12 cellular contexts compared by ENCODE assay signal in genomic region chr7:130349911-130350782, GRCh38. TPM values are rescaled to one million over a fixed set of nuclear protein-coding genes. Genes with fewer than 3 reads are reported as not detected.
DNase-seq lines count a peak whose midpoint lies in the region; ATAC-seq and TF ChIP-seq lines count a peak whose summit lies in the region.
"Had no signal": no experiment of that assay in that cellular context is flagged by ENCODE, and none has a peak within 500 bp of the region (broad histone marks: within the 10 kb centered on the region; RNA-seq: fewer than 3 reads in every experiment).

No MANE protein-coding gene starts in this region.

- DNase-seq in NCI-H146 (lab: John Stamatoyannopoulos, UW) (peak; percentile 35), NCI-H146 treated with DMSO at 0.1 percent for 48 hours (lab: John Stamatoyannopoulos, UW; ENCODE audit: unreplicated experiment) (no peak), SK-N-MC (ENCODE audit: low read depth, low spot score) (no peak), Right ventricle myocardium superior (no peak), spleen (no peak), immature natural killer cell (no peak), body of pancreas (no peak), LoVo (ENCODE audit: low spot score) (no peak)
- DNase-seq: GOT3; stimulated activated CD4-positive, alpha-beta T cell treated with anti-CD3 and anti-CD28 coated beads, Interleukin-4, amount 100 ng/mL, for 4 hours had no signal

- ATAC-seq in Right ventricle myocardium superior (ENCODE audit: poor library complexity), result peak; percentile 34
- ATAC-seq in body of pancreas, result no peak

- H3K27ac ChIP-seq in SK-N-MC, result no peak overlapping the region
- peak overlapping the region in 7 of 8 donors; percentile 33 to 74 (median 69) for H3K27ac ChIP-seq in spleen
- H3K27ac ChIP-seq in body of pancreas, result no peak overlapping the region

- H3K27me3 Mint-ChIP-seq in immature natural killer cell (ENCODE audit: low read depth in 3 of 3), result peaks cover 0 to 5% (median 5%) of the 10 kb centered on the region in 3 donors

- intact Hi-C loops in Right ventricle myocardium superior (cut with DNase I), result no loop called here
- intact Hi-C loops in spleen (cut with DNase I; ENCODE audit: low total_unique reads), result no loop called here
- intact Hi-C loops in body of pancreas (cut with DNase I), result loop anchor here (10.0 kb wide), 1 partner anchor 55 kb away; the partner anchor contains the start of gene CPA4

- 55 to 73% (median 57%) methylated on average over 16 of the region's 16 CpGs for WGBS in spleen, 5 donors
- 78 to 82% methylated on average over 15 to 16 of the region's 16 CpGs for WGBS in body of pancreas, 2 donors

- no peak overlapping the region for H3K27ac Mint-ChIP-seq in immature natural killer cell

- no peak for TF ChIP-seq CTCF in spleen (IDR thresholded peaks at IDR 0.05 in 8 of 11, conservative IDR thresholded peaks at IDR 0.05 in 3 of 11)
- TF ChIP-seq CTCF in body of pancreas (IDR thresholded peaks at IDR 0.05), result no peak

- H3K9me3 ChIP-seq in SK-N-MC (ENCODE audit: low read depth, low read length) (no peaks in the 10 kb centered on the region), spleen (no peaks in the 10 kb centered on the region), body of pancreas (no peaks in the 10 kb centered on the region)

- H3K4me1 ChIP-seq in spleen (peaks cover 5 to 33% (median 19%) of the 10 kb centered on the region in 6 donors), body of pancreas (no peaks in the 10 kb centered on the region)

- H3K9ac ChIP-seq in SK-N-MC (ENCODE audit: insufficient read length), result no peak overlapping the region

- TF ChIP-seq POLR2A in spleen (IDR thresholded peaks at IDR 0.05) (no peak), body of pancreas (IDR thresholded peaks at IDR 0.05) (no peak)

- no peaks in the 10 kb centered on the region for H3K4me1 Mint-ChIP-seq in immature natural killer cell

- H3K36me3 ChIP-seq in SK-N-MC (ENCODE audit: insufficient read depth, low read length) (no peaks in the 10 kb centered on the region), spleen (no peaks in the 10 kb centered on the region), body of pancreas (replicated peaks in 1 of 2; ENCODE audit: insufficient read depth in 1 of 2, low read depth in 2 of 2) (no peaks in the 10 kb centered on the region)

- H3K27me3 ChIP-seq in spleen (replicated peaks in 1 of 7) (no peaks in the 10 kb centered on the region), body of pancreas (no peaks in the 10 kb centered on the region)

- H3K4me3 ChIP-seq in SK-N-MC, result peak overlapping the region; percentile 24; the same call in 1 of the 2 replicates
- H3K4me3 ChIP-seq in spleen, result no peak overlapping the region
- H3K4me3 ChIP-seq in body of pancreas, result no peak overlapping the region

- H3K4me3 Mint-ChIP-seq in immature natural killer cell, result no peak overlapping the region

- no peaks in the 10 kb centered on the region for H3K9me3 Mint-ChIP-seq in immature natural killer cell

- no peaks in the 10 kb centered on the region for H3K36me3 Mint-ChIP-seq in immature natural killer cell

RNA-seq across cellular contexts. Expression of gene CPA5, which starts 5.5 kb away (rescaled TPM):
- not detected for total RNA-seq in Right ventricle myocardium superior
- total RNA-seq in spleen, result under 1 TPM in 1 of 7 donors, not detected in 6; 0.44 TPM
- 1 to 10 TPM in 1 of 3 donors, under 1 TPM in 2; 0.26 to 3.6 (median 0.46) TPM for polyA plus RNA-seq in spleen
- not detected for polyA plus RNA-seq in immature natural killer cell
- not detected for total RNA-seq in body of pancreas
- total RNA-seq: A673, lower leg skin had no signal

RNA-seq across cellular contexts. Expression of gene CPA1, which starts 30.1 kb away (rescaled TPM):
- not detected for total RNA-seq in Right ventricle myocardium superior
- 1 to 10 TPM; 1.2 to 8.1 (median 4.0) TPM for total RNA-seq in spleen
- polyA plus RNA-seq in spleen, result 1 to 10 TPM in 2 of 3 donors, under 1 TPM in 1; 0.79 to 1.4 (median 1.3) TPM
- not detected for polyA plus RNA-seq in immature natural killer cell
- over 10,000 TPM; 26,456 to 42,834 TPM for total RNA-seq in body of pancreas
- total RNA-seq: A673 had no signal

RNA-seq across cellular contexts. Expression of gene CPA4, which starts 57.2 kb away (rescaled TPM):
- total RNA-seq in Right ventricle myocardium superior, result not detected
- total RNA-seq in spleen, result 1 to 10 TPM in 3 of 7 donors, under 1 TPM in 4; 0.40 to 3.3 (median 0.93) TPM
- polyA plus RNA-seq in spleen, result under 1 TPM; 0.15 to 0.64 (median 0.20) TPM
- polyA plus RNA-seq in immature natural killer cell, result not detected
- 10 to 100 TPM in 1 of 2 donors, 1 to 10 TPM in 1; 9.6 to 10.2 TPM for total RNA-seq in body of pancreas
- total RNA-seq: A673 had no signal

Comparison
In these comparisons a context has a peak if more than half of its experiments do, and no peak if none do; other contexts are left out.
1. H3K27ac ChIP-seq: peak in spleen (7 of 8); none in SK-N-MC (single experiment) and body of pancreas (0 of 4).
2. RNA of gene CPA1, which starts 30.1 kb away (total RNA-seq): 26,456 to 42,834 TPM in body of pancreas; 1.2 to 8.1 TPM in spleen and not detected in Right ventricle myocardium superior (single experiment); every median in the first group is over 1,000 times any median in the second.